ENCODE assay signal across 17 cellular contexts in the genomic region with DNA sequence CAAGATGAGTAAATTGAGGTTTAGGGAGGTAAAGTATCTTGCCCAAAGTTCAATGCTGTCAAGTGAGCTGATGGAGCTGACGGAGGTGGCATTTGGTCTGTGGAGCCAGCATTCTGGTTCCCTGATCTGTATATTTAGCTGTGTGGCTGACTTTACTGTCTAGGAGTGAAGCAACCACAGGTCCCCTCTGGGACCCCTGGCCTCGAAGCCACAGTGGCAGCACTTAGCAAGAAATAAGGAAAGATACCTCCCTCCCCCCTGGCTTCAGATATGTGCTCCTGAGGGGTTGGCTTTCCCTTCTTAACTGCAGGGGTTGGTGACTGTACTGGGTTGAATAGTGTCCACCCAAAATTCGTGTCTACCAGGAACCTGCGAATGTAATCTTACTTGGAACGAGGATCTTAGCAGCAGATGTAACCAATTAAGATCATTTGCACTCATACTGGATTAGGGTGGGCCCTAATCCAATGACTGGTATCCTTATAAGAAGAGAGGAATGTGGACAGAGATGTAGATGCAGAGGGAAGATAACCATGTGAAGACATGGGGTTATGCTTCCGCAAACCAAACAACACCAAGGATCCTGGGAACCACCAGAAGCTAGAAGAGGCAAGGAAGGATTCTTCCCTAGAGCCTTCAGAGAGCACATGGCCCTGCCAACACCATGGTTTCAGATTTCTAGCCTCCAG. TPM values are rescaled to one million over a fixed set of nuclear protein-coding genes. Genes with fewer than 3 reads are reported as not detected.
DNase-seq lines count a peak whose midpoint lies in the region; ATAC-seq and TF ChIP-seq lines count a peak whose summit lies in the region.
"Had no signal": no experiment of that assay in that cellular context is flagged by ENCODE, and none has a peak within 500 bp of the region (broad histone marks: within the 10 kb centered on the region; RNA-seq: fewer than 3 reads in every experiment).

No MANE protein-coding gene starts in this region.

- H3K4me1 Mint-ChIP-seq in activated naive CD8-positive, alpha-beta T cell (ENCODE audit: low read depth), result peaks cover 28% of the 10 kb centered on the region
- peaks cover 25% of the 10 kb centered on the region for H3K4me1 Mint-ChIP-seq in activated naive CD8-positive, alpha-beta T cell treated with anti-CD3 and anti-CD28 coated beads, Interleukin-2, amount 50 U/mL, for 24 hours
- H3K4me1 Mint-ChIP-seq in activated T-helper 1 cell treated with anti-CD3 and anti-CD28 coated beads, Interleukin-12 subunit alpha, Interleukin-12 subunit beta, Interleukin-2, Interleukin-4 antibody, amounts not matched to agents 30 ng/mL and 10 ng/mL and 1 ng/mL, durations not matched to agents 14 hours and 24 hours and 36 hours (ENCODE audit: low read depth), result peaks cover 34% of the 10 kb centered on the region
- H3K4me1 Mint-ChIP-seq in immature natural killer cell (peaks cover 15 to 29% of the 10 kb centered on the region in 2 donors), type B pancreatic cell (ENCODE audit: unreplicated experiment) (peaks cover 29% of the 10 kb centered on the region)

- no peak overlapping the region for H3K27ac Mint-ChIP-seq in activated naive CD8-positive, alpha-beta T cell
- no peak overlapping the region for H3K27ac Mint-ChIP-seq in activated naive CD8-positive, alpha-beta T cell treated with anti-CD3 and anti-CD28 coated beads, Interleukin-2, amount 50 U/mL, for 24 hours
- no peak overlapping the region for H3K27ac Mint-ChIP-seq in activated T-helper 1 cell treated with anti-CD3 and anti-CD28 coated beads, Interleukin-12 subunit alpha, Interleukin-12 subunit beta, Interleukin-2, Interleukin-4 antibody, amounts not matched to agents 30 ng/mL and 10 ng/mL and 1 ng/mL, durations not matched to agents 14 hours and 24 hours and 36 hours
- no peak overlapping the region for H3K27ac Mint-ChIP-seq in immature natural killer cell
- no peak overlapping the region for H3K27ac Mint-ChIP-seq in type B pancreatic cell
- H3K27ac Mint-ChIP-seq: activated CD4-positive, alpha-beta T cell treated with anti-CD3 and anti-CD28 coated beads, Interleukin-2, amount 10 ng/mL, durations not matched to agents 7 days and 5 days had no signal

- no peak for TF ChIP-seq CTCF in type B pancreatic cell (conservative IDR thresholded peaks at IDR 0.05)
- TF ChIP-seq CTCF in upper lobe of right lung (IDR thresholded peaks at IDR 0.05), result no peak

- no peak for ATAC-seq in activated naive CD8-positive, alpha-beta T cell treated with anti-CD3 and anti-CD28 coated beads, Interleukin-2, amount 50 U/mL, for 24 hours
- ATAC-seq in upper lobe of right lung, result no peak
- ATAC-seq: gastroesophageal sphincter, left ventricle myocardium superior, SK-N-SH treated with all-trans-retinoic acid at 6 μM for 48 hours had no signal

- H3K36me3 Mint-ChIP-seq in activated naive CD8-positive, alpha-beta T cell, result peaks cover 3% of the 10 kb centered on the region
- H3K36me3 Mint-ChIP-seq in activated naive CD8-positive, alpha-beta T cell treated with anti-CD3 and anti-CD28 coated beads, Interleukin-2, amount 50 U/mL, for 24 hours (ENCODE audit: low read depth), result peaks cover 6% of the 10 kb centered on the region
- peaks cover 2% of the 10 kb centered on the region for H3K36me3 Mint-ChIP-seq in activated T-helper 1 cell treated with anti-CD3 and anti-CD28 coated beads, Interleukin-12 subunit alpha, Interleukin-12 subunit beta, Interleukin-2, Interleukin-4 antibody, amounts not matched to agents 30 ng/mL and 10 ng/mL and 1 ng/mL, durations not matched to agents 14 hours and 24 hours and 36 hours (ENCODE audit: low read depth)
- H3K36me3 Mint-ChIP-seq in immature natural killer cell (peaks cover 0 to 11% (median 6%) of the 10 kb centered on the region in 3 donors), type B pancreatic cell (no peaks in the 10 kb centered on the region)

- H3K4me3 ChIP-seq in upper lobe of right lung, result no peak overlapping the region
- H3K4me3 ChIP-seq: gastroesophageal sphincter, Peyer's patch had no signal

- H3K36me3 ChIP-seq in upper lobe of right lung, result no peaks in the 10 kb centered on the region
- H3K36me3 ChIP-seq: gastroesophageal sphincter, Peyer's patch had no signal

- H3K4me1 ChIP-seq in upper lobe of right lung, result peaks cover 19% of the 10 kb centered on the region

- no peaks in the 10 kb centered on the region for H3K27me3 ChIP-seq in upper lobe of right lung
- H3K27me3 ChIP-seq: gastroesophageal sphincter, Peyer's patch had no signal

- H3K4me3 Mint-ChIP-seq in activated naive CD8-positive, alpha-beta T cell, result peak overlapping the region; percentile 42
- H3K4me3 Mint-ChIP-seq in activated naive CD8-positive, alpha-beta T cell treated with anti-CD3 and anti-CD28 coated beads, Interleukin-2, amount 50 U/mL, for 24 hours, result no peak overlapping the region
- peak overlapping the region; percentile 54 for H3K4me3 Mint-ChIP-seq in activated T-helper 1 cell treated with anti-CD3 and anti-CD28 coated beads, Interleukin-12 subunit alpha, Interleukin-12 subunit beta, Interleukin-2, Interleukin-4 antibody, amounts not matched to agents 30 ng/mL and 10 ng/mL and 1 ng/mL, durations not matched to agents 14 hours and 24 hours and 36 hours
- H3K4me3 Mint-ChIP-seq in immature natural killer cell (peak overlapping the region; percentile 38 to 66 (median 47)), type B pancreatic cell (peak overlapping the region; percentile 69)
- H3K4me3 Mint-ChIP-seq: central memory CD8-positive, alpha-beta T cell had no signal

- no peaks in the 10 kb centered on the region for H3K9me3 ChIP-seq in upper lobe of right lung
- H3K9me3 ChIP-seq: Peyer's patch had no signal

- H3K27me3 Mint-ChIP-seq in activated naive CD8-positive, alpha-beta T cell, result no peaks in the 10 kb centered on the region
- H3K27me3 Mint-ChIP-seq in activated naive CD8-positive, alpha-beta T cell treated with anti-CD3 and anti-CD28 coated beads, Interleukin-2, amount 50 U/mL, for 24 hours, result peaks cover 10% of the 10 kb centered on the region
- peaks cover 41% of the 10 kb centered on the region for H3K27me3 Mint-ChIP-seq in activated T-helper 1 cell treated with anti-CD3 and anti-CD28 coated beads, Interleukin-12 subunit alpha, Interleukin-12 subunit beta, Interleukin-2, Interleukin-4 antibody, amounts not matched to agents 30 ng/mL and 10 ng/mL and 1 ng/mL, durations not matched to agents 14 hours and 24 hours and 36 hours (ENCODE audit: insufficient read depth)
- H3K27me3 Mint-ChIP-seq in immature natural killer cell (ENCODE audit: low read depth in 3 of 3) (peaks cover 2 to 10% (median 6%) of the 10 kb centered on the region in 3 donors), type B pancreatic cell (peaks cover 25% of the 10 kb centered on the region)

- H3K27ac ChIP-seq in upper lobe of right lung, result no peak overlapping the region
- H3K27ac ChIP-seq: gastroesophageal sphincter, Peyer's patch had no signal

- intact Hi-C loops in activated T-helper 1 cell treated with anti-CD3 and anti-CD28 coated beads, Interleukin-12 subunit alpha, Interleukin-12 subunit beta, Interleukin-2, Interleukin-4 antibody, amounts not matched to agents 30 ng/mL and 10 ng/mL and 1 ng/mL, durations not matched to agents 14 hours and 24 hours and 36 hours (cut with micrococcal nuclease), result loop anchor here (2.0 to 5.0 kb wide), 3 partner anchors 23 to 582 kb away; no protein-coding TSS in a partner anchor
- intact Hi-C loops in upper lobe of right lung (cut with DNase I), result no loop called here

- H3K9me3 Mint-ChIP-seq in activated naive CD8-positive, alpha-beta T cell (ENCODE audit: low read depth), result peaks cover 3% of the 10 kb centered on the region
- H3K9me3 Mint-ChIP-seq in activated naive CD8-positive, alpha-beta T cell treated with anti-CD3 and anti-CD28 coated beads, Interleukin-2, amount 50 U/mL, for 24 hours, result peaks cover 10% of the 10 kb centered on the region
- H3K9me3 Mint-ChIP-seq in activated T-helper 1 cell treated with anti-CD3 and anti-CD28 coated beads, Interleukin-12 subunit alpha, Interleukin-12 subunit beta, Interleukin-2, Interleukin-4 antibody, amounts not matched to agents 30 ng/mL and 10 ng/mL and 1 ng/mL, durations not matched to agents 14 hours and 24 hours and 36 hours, result peaks cover 7% of the 10 kb centered on the region
- H3K9me3 Mint-ChIP-seq in immature natural killer cell (peaks cover 4 to 8% (median 7%) of the 10 kb centered on the region in 6 donors), type B pancreatic cell (no peaks in the 10 kb centered on the region)

- DNase-seq in activated naive CD8-positive, alpha-beta T cell treated with anti-CD3 and anti-CD28 coated beads, Interleukin-2, amount 50 U/mL, for 24 hours, result no peak
- DNase-seq in activated T-helper 1 cell treated with anti-CD3 and anti-CD28 coated beads, Interleukin-12 subunit alpha, Interleukin-12 subunit beta, Interleukin-2, Interleukin-4 antibody, amounts not matched to agents 30 ng/mL and 10 ng/mL and 1 ng/mL, durations not matched to agents 14 hours and 24 hours and 36 hours (ENCODE audit: low spot score), result no peak
- DNase-seq in immature natural killer cell (no peak), type B pancreatic cell (ENCODE audit: extremely low spot score, unreplicated experiment) (no peak), NCI-H1930 (lab: John Stamatoyannopoulos, UW) (no peak), SIG-M5 treated with dmso at 0.1 percent for 504 hours (lab: John Stamatoyannopoulos, UW; ENCODE audit: unreplicated experiment) (no peak), upper lobe of right lung (no peak)
- DNase-seq: activated CD4-positive, alpha-beta T cell treated with anti-CD3 and anti-CD28 coated beads, Interleukin-2, amount 10 ng/mL, durations not matched to agents 7 days and 5 days; left ventricle myocardium superior; NCI-H2081 treated with DMSO at 0.1 percent for 48 hours; Peyer's patch; stimulated activated CD4-positive, alpha-beta T cell treated with anti-CD3 and anti-CD28 coated beads, Interleukin-4, amount 100 ng/mL, for 1 hour; substantia nigra had no signal

RNA-seq across cellular contexts. Expression of gene ACVR1B, which starts 2.0 kb away (rescaled TPM):
- total RNA-seq in activated T-helper 1 cell treated with anti-CD3 and anti-CD28 coated beads, Interleukin-12 subunit alpha, Interleukin-12 subunit beta, Interleukin-2, Interleukin-4 antibody, amounts not matched to agents 30 ng/mL and 10 ng/mL and 1 ng/mL, durations not matched to agents 14 hours and 24 hours and 36 hours, result 11.4 and 12.0 TPM in 2 replicates
- polyA plus RNA-seq in immature natural killer cell, result 1 to 10 TPM in 1 of 3 donors, under 1 TPM in 1, not detected in 1; 0.52 to 1.4 TPM
- total RNA-seq in type B pancreatic cell (ENCODE audit: low replicate concordance) (36.0 and 36.1 TPM in 2 replicates), upper lobe of right lung (33.5 TPM)

RNA-seq across cellular contexts. Expression of gene ACVRL1, which starts 42.2 kb away (rescaled TPM):
- not detected in 2 replicates for total RNA-seq in activated T-helper 1 cell treated with anti-CD3 and anti-CD28 coated beads, Interleukin-12 subunit alpha, Interleukin-12 subunit beta, Interleukin-2, Interleukin-4 antibody, amounts not matched to agents 30 ng/mL and 10 ng/mL and 1 ng/mL, durations not matched to agents 14 hours and 24 hours and 36 hours
- under 1 TPM in 1 of 3 donors, not detected in 2; 0.14 TPM for polyA plus RNA-seq in immature natural killer cell
- total RNA-seq in type B pancreatic cell (ENCODE audit: low replicate concordance), result 0.46 and 0.95 TPM in 2 replicates
- 223 TPM for total RNA-seq in upper lobe of right lung
- total RNA-seq: activated CD4-positive, alpha-beta T cell treated with anti-CD3 and anti-CD28 coated beads, Interleukin-2, amount 10 ng/mL, durations not matched to agents 7 days and 5 days had no signal

RNA-seq across cellular contexts. Expression of gene TAMALIN, which starts 57.3 kb away (rescaled TPM):
- total RNA-seq in activated T-helper 1 cell treated with anti-CD3 and anti-CD28 coated beads, Interleukin-12 subunit alpha, Interleukin-12 subunit beta, Interleukin-2, Interleukin-4 antibody, amounts not matched to agents 30 ng/mL and 10 ng/mL and 1 ng/mL, durations not matched to agents 14 hours and 24 hours and 36 hours, result 8.9 and 12.8 TPM in 2 replicates
- polyA plus RNA-seq in immature natural killer cell, result 1 to 10 TPM; 1.1 to 3.1 (median 1.2) TPM
- 4.2 and 16.5 TPM in 2 replicates for total RNA-seq in type B pancreatic cell (ENCODE audit: low replicate concordance)
- 199 TPM for total RNA-seq in upper lobe of right lung

Comparison
In these comparisons a context has a peak if more than half of its experiments do, and no peak if none do; other contexts are left out.
1. RNA of gene ACVRL1, which starts 42.2 kb away (total RNA-seq): 223 TPM in upper lobe of right lung (single experiment); 0.46 to 0.95 TPM in type B pancreatic cell and not detected in activated T-helper 1 cell treated with anti-CD3 and anti-CD28 coated beads, Interleukin-12 subunit alpha, Interleukin-12 subunit beta, Interleukin-2, Interleukin-4 antibody, amounts not matched to agents 30 ng/mL and 10 ng/mL and 1 ng/mL, durations not matched to agents 14 hours and 24 hours and 36 hours; every median in the first group is over 100 times any median in the second.
2. RNA of gene TAMALIN, which starts 57.3 kb away (total RNA-seq): 199 TPM in upper lobe of right lung (single experiment); 4.2 to 16.5 TPM in type B pancreatic cell and 8.9 to 12.8 TPM in activated T-helper 1 cell treated with anti-CD3 and anti-CD28 coated beads, Interleukin-12 subunit alpha, Interleukin-12 subunit beta, Interleukin-2, Interleukin-4 antibody, amounts not matched to agents 30 ng/mL and 10 ng/mL and 1 ng/mL, durations not matched to agents 14 hours and 24 hours and 36 hours; every median in the first group is over 10 times any median in the second.